19 cellular contexts compared by ENCODE assay signal in genomic region chr2:112304298-112304941, GRCh38. TPM values are rescaled to one million over a fixed set of nuclear protein-coding genes. Genes with fewer than 3 reads are reported as not detected.
DNase-seq lines count a peak whose midpoint lies in the region; ATAC-seq and TF ChIP-seq lines count a peak whose summit lies in the region.
"Had no signal": no experiment of that assay in that cellular context is flagged by ENCODE, and none has a peak within 500 bp of the region (broad histone marks: within the 10 kb centered on the region; RNA-seq: fewer than 3 reads in every experiment).

No MANE protein-coding gene starts in this region.

- H3K36me3 ChIP-seq in thoracic aorta: peaks cover 4% of the 10 kb centered on the region

- peak overlapping the region; percentile 61 for H3K27ac Mint-ChIP-seq in activated naive CD8-positive, alpha-beta T cell treated with anti-CD3 and anti-CD28 coated beads for 36 hours
- H3K27ac Mint-ChIP-seq: activated CD8-positive, alpha-beta memory T cell treated with anti-CD3 and anti-CD28 coated beads, Interleukin-2, amount 10 ng/mL, durations not matched to agents 7 days and 5 days; naive thymus-derived CD4-positive, alpha-beta T cell; T-helper 2 cell treated with Interferon-gamma antibody and Interleukin-4, amounts not matched to agents 5 μg/mL and 100 μg/mL, for 36 hours had no signal

- H3K27me3 Mint-ChIP-seq in activated naive CD8-positive, alpha-beta T cell treated with anti-CD3 and anti-CD28 coated beads for 36 hours: no peaks in the 10 kb centered on the region
- H3K27me3 Mint-ChIP-seq: activated CD8-positive, alpha-beta memory T cell treated with anti-CD3 and anti-CD28 coated beads, Interleukin-2, amount 10 ng/mL, durations not matched to agents 7 days and 5 days; naive thymus-derived CD4-positive, alpha-beta T cell had no signal

- no peaks in the 10 kb centered on the region for H3K9me3 ChIP-seq in thoracic aorta

- no peak for DNase-seq in activated naive CD8-positive, alpha-beta T cell treated with anti-CD3 and anti-CD28 coated beads for 36 hours
- DNase-seq in thoracic aorta (ENCODE audit: low spot score) (no peak), NCI-H1105 treated with DMSO at 0.1 percent for 48 hours (lab: John Stamatoyannopoulos, UW) (no peak), posterior cingulate gyrus (no peak), left colon (no peak)
- DNase-seq: activated CD4-positive, alpha-beta T cell treated with anti-CD3 and anti-CD28 coated beads for 1 hour; activated CD8-positive, alpha-beta memory T cell treated with anti-CD3 and anti-CD28 coated beads, Interleukin-2, amount 10 ng/mL, durations not matched to agents 7 days and 5 days; activated gamma-delta T cell treated with Interleukin-2 at 50 U/mL for 16 hours; Calu3; cerebellar nuclear complex; mammary epithelial cell; naive thymus-derived CD4-positive, alpha-beta T cell; SHP77; stimulated activated CD4-positive, alpha-beta T cell treated with anti-CD3 and anti-CD28 coated beads, Interleukin-2, amount 100 ng/mL, for 48 hours; substantia nigra had no signal

- intact Hi-C loops in posterior cingulate gyrus (cut with DNase I) (no loop called here), left colon (cut with DNase I, micrococcal nuclease) (no loop called here)

- no peak overlapping the region for H3K4me3 Mint-ChIP-seq in activated naive CD8-positive, alpha-beta T cell treated with anti-CD3 and anti-CD28 coated beads for 36 hours
- H3K4me3 Mint-ChIP-seq: activated CD8-positive, alpha-beta memory T cell treated with anti-CD3 and anti-CD28 coated beads, Interleukin-2, amount 10 ng/mL, durations not matched to agents 7 days and 5 days; naive thymus-derived CD4-positive, alpha-beta T cell; T-helper 2 cell treated with Interferon-gamma antibody and Interleukin-4, amounts not matched to agents 5 μg/mL and 100 μg/mL, for 36 hours had no signal

- H3K36me3 Mint-ChIP-seq in activated naive CD8-positive, alpha-beta T cell treated with anti-CD3 and anti-CD28 coated beads for 36 hours: peaks cover 11% of the 10 kb centered on the region

- peak; percentile 64 for ATAC-seq in GM18498 (IDR thresholded peaks at IDR 0.05; ENCODE audit: unreplicated experiment)
- peak; percentile 51 for ATAC-seq in HG02852 (IDR thresholded peaks at IDR 0.05; ENCODE audit: unreplicated experiment)
- peak; percentile 52 for ATAC-seq in thoracic aorta (ENCODE audit: insufficient number of reproducible peaks, low FRiP score, low read depth)
- no peak for ATAC-seq in left colon
- ATAC-seq: activated CD8-positive, alpha-beta memory T cell treated with anti-CD3 and anti-CD28 coated beads, Interleukin-2, amount 10 ng/mL, durations not matched to agents 7 days and 5 days; naive thymus-derived CD4-positive, alpha-beta T cell had no signal

- H3K4me1 Mint-ChIP-seq in activated naive CD8-positive, alpha-beta T cell treated with anti-CD3 and anti-CD28 coated beads for 36 hours: peaks cover 14% of the 10 kb centered on the region

- no peaks in the 10 kb centered on the region for H3K27me3 ChIP-seq in thoracic aorta (replicated peaks; ENCODE audit: insufficient read depth)

- no peak for TF ChIP-seq CTCF in thoracic aorta (IDR thresholded peaks at IDR 0.05)

- H3K4me3 ChIP-seq in thoracic aorta: peak overlapping the region; percentile 36

- peak overlapping the region; percentile 67 to 80 for H3K27ac ChIP-seq in thoracic aorta
- H3K27ac ChIP-seq: parathyroid adenoma had no signal

- peaks cover 24 to 55% of the 10 kb centered on the region in 2 donors for H3K4me1 ChIP-seq in thoracic aorta (ENCODE audit: control insufficient read depth in 1 of 2, low read depth in 2 of 2)
- H3K4me1 ChIP-seq: parathyroid adenoma had no signal

- no peaks in the 10 kb centered on the region for H3K9me3 Mint-ChIP-seq in activated naive CD8-positive, alpha-beta T cell treated with anti-CD3 and anti-CD28 coated beads for 36 hours
- H3K9me3 Mint-ChIP-seq: T-helper 2 cell treated with Interferon-gamma antibody and Interleukin-4, amounts not matched to agents 5 μg/mL and 100 μg/mL, for 36 hours had no signal

RNA-seq across cellular contexts. Expression of gene ZC3H6, which starts 29.0 kb away (rescaled TPM):
- total RNA-seq in activated naive CD8-positive, alpha-beta T cell treated with anti-CD3 and anti-CD28 coated beads for 36 hours: 1 to 10 TPM; 7.6 to 7.7 TPM
- total RNA-seq in thoracic aorta (10 to 100 TPM in 1 of 2 donors, 1 to 10 TPM in 1; 6.9 to 10.6 TPM), left colon (1 to 10 TPM; 5.5 to 9.6 TPM)

RNA-seq across cellular contexts. Expression of gene ZC3H8, which starts 49.6 kb away (rescaled TPM):
- 10 to 100 TPM; 23.7 to 26.8 TPM for total RNA-seq in activated naive CD8-positive, alpha-beta T cell treated with anti-CD3 and anti-CD28 coated beads for 36 hours
- total RNA-seq in thoracic aorta (1 to 10 TPM; 2.4 to 5.3 TPM), left colon (1 to 10 TPM; 5.1 to 8.1 TPM)
